Comparison of ENCODE assay signal across 27 cellular contexts in genomic region chr11:58888579-58888978, GRCh38. TPM values are rescaled to one million over a fixed set of nuclear protein-coding genes. Genes with fewer than 3 reads are reported as not detected.
"Had no signal": no experiment of that assay in that cellular context is flagged by ENCODE, and none has a peak within 500 bp of the region (broad histone marks: within the 10 kb centered on the region; RNA-seq: fewer than 3 reads in every experiment).

No MANE protein-coding gene starts in this region.

- H3K27me3 ChIP-seq: ascending aorta, body of pancreas, SJCRH30 had no signal

- H3K4me1 ChIP-seq: ascending aorta, body of pancreas, SJCRH30 had no signal

- DNase-seq: activated CD4-positive, alpha-beta T cell treated with anti-CD3 and anti-CD28 coated beads for 48 hours; activated CD4-positive, alpha-beta T cell treated with anti-CD3 and anti-CD28 coated beads, Interleukin-2, amount 50 U/mL, for 4 hours; activated CD4-positive, CD25-positive, alpha-beta regulatory T cell treated with anti-CD3 and anti-CD28 coated beads, Interleukin-2, amount 50 U/mL, for 72 hours; activated CD8-positive, alpha-beta T cell treated with anti-CD3 and anti-CD28 coated beads, Interleukin-2, amount 10 ng/mL, durations not matched to agents 7 days and 5 days; activated effector memory CD4-positive, alpha-beta T cell treated with anti-CD3 and anti-CD28 coated beads, Interleukin-2, amount 50 U/mL, for 16 hours; activated naive CD4-positive, alpha-beta T cell treated with Interleukin-2 at 50 U/mL for 16 hours; activated naive CD8-positive, alpha-beta T cell treated with anti-CD3 and anti-CD28 coated beads, Interleukin-2, amount 50 U/mL, for 24 hours; activated T-cell treated with anti-CD3 and anti-CD28 coated beads, Interleukin-2, amount 50 U/mL, for 24 hours; amniotic stem cell; body of pancreas; MM.1S; NCI-H1105; NCI-H1436; NCI-H1694 treated with DMSO at 0.1 percent for 48 hours; NCI-H2029 treated with DMSO at 0.1 percent for 48 hours; NCI-H345; NCI-H510A; NCI-H526 treated with DMSO at 0.1 percent for 48 hours; NCI-H82; SJCRH30; SK-N-SH had no signal

- H3K27me3 Mint-ChIP-seq: activated naive CD8-positive, alpha-beta T cell treated with anti-CD3 and anti-CD28 coated beads, Interleukin-2, amount 50 U/mL, for 24 hours had no signal

- H3K4me1 Mint-ChIP-seq: activated naive CD8-positive, alpha-beta T cell treated with anti-CD3 and anti-CD28 coated beads, Interleukin-2, amount 50 U/mL, for 24 hours; central memory CD8-positive, alpha-beta T cell had no signal

- H3K9ac ChIP-seq: SK-N-SH had no signal

- ATAC-seq: activated CD8-positive, alpha-beta T cell treated with anti-CD3 and anti-CD28 coated beads, Interleukin-2, amount 10 ng/mL, durations not matched to agents 7 days and 5 days; activated naive CD4-positive, alpha-beta T cell treated with anti-CD3 and anti-CD28 coated beads, Interleukin-2, amount 50 U/mL, for 72 hours; activated naive CD8-positive, alpha-beta T cell treated with anti-CD3 and anti-CD28 coated beads, Interleukin-2, amount 50 U/mL, for 24 hours; body of pancreas; WTC11 had no signal

- H3K4me3 ChIP-seq: ascending aorta, body of pancreas, SJCRH30 had no signal

- H3K36me3 Mint-ChIP-seq: activated naive CD4-positive, alpha-beta T cell treated with anti-CD3 and anti-CD28 coated beads, Interleukin-2, amount 50 U/mL, for 72 hours had no signal

- H3K9me3 Mint-ChIP-seq: activated naive CD4-positive, alpha-beta T cell treated with anti-CD3 and anti-CD28 coated beads, Interleukin-2, amount 50 U/mL, for 72 hours; activated naive CD8-positive, alpha-beta T cell treated with anti-CD3 and anti-CD28 coated beads, Interleukin-2, amount 50 U/mL, for 24 hours; activated T-cell treated with anti-CD3 and anti-CD28 coated beads, Interleukin-2, amount 50 U/mL, for 24 hours; activated T-helper 1 cell treated with anti-CD3 and anti-CD28 coated beads, Interleukin-12 subunit alpha, Interleukin-12 subunit beta, Interleukin-2, Interleukin-4 antibody, amounts not matched to agents 30 ng/mL and 10 ng/mL and 1 ng/mL, durations not matched to agents 14 hours and 24 hours and 36 hours; central memory CD8-positive, alpha-beta T cell; T-helper 1 cell treated with Interleukin-12 subunit alpha and Interleukin-12 subunit beta and Interleukin-4 antibody, amounts not matched to agents 30 μg/mL and 1 μg/mL, for 36 hours had no signal

- H3K27ac ChIP-seq: ascending aorta, body of pancreas, SJCRH30 had no signal

- H3K4me2 ChIP-seq: SK-N-SH had no signal

- H3K4me3 Mint-ChIP-seq: activated CD8-positive, alpha-beta T cell treated with anti-CD3 and anti-CD28 coated beads, Interleukin-2, amount 10 ng/mL, durations not matched to agents 7 days and 5 days; activated naive CD8-positive, alpha-beta T cell treated with anti-CD3 and anti-CD28 coated beads, Interleukin-2, amount 50 U/mL, for 24 hours; activated T-cell treated with anti-CD3 and anti-CD28 coated beads, Interleukin-2, amount 50 U/mL, for 24 hours; activated T-helper 1 cell treated with anti-CD3 and anti-CD28 coated beads, Interleukin-12 subunit alpha, Interleukin-12 subunit beta, Interleukin-2, Interleukin-4 antibody, amounts not matched to agents 30 ng/mL and 10 ng/mL and 1 ng/mL, durations not matched to agents 14 hours and 24 hours and 36 hours; central memory CD8-positive, alpha-beta T cell; T-helper 1 cell treated with Interleukin-12 subunit alpha and Interleukin-12 subunit beta and Interleukin-4 antibody, amounts not matched to agents 30 μg/mL and 1 μg/mL, for 36 hours; WTC11 had no signal

- H3K9me3 ChIP-seq: ascending aorta, body of pancreas, SJCRH30 had no signal

- H3K27ac Mint-ChIP-seq: activated CD8-positive, alpha-beta T cell treated with anti-CD3 and anti-CD28 coated beads, Interleukin-2, amount 10 ng/mL, durations not matched to agents 7 days and 5 days; activated naive CD4-positive, alpha-beta T cell treated with anti-CD3 and anti-CD28 coated beads, Interleukin-2, amount 50 U/mL, for 72 hours; activated naive CD8-positive, alpha-beta T cell treated with anti-CD3 and anti-CD28 coated beads, Interleukin-2, amount 50 U/mL, for 24 hours; activated T-cell treated with anti-CD3 and anti-CD28 coated beads, Interleukin-2, amount 50 U/mL, for 24 hours; activated T-helper 1 cell treated with anti-CD3 and anti-CD28 coated beads, Interleukin-12 subunit alpha, Interleukin-12 subunit beta, Interleukin-2, Interleukin-4 antibody, amounts not matched to agents 30 ng/mL and 10 ng/mL and 1 ng/mL, durations not matched to agents 14 hours and 24 hours and 36 hours; T-helper 1 cell treated with Interleukin-12 subunit alpha and Interleukin-12 subunit beta and Interleukin-4 antibody, amounts not matched to agents 30 μg/mL and 1 μg/mL, for 36 hours; WTC11 had no signal

- H3K36me3 ChIP-seq: ascending aorta, SJCRH30 had no signal

- H3K9me2 ChIP-seq: SK-N-SH had no signal

RNA-seq across cellular contexts. Expression of gene GLYATL2, which starts 44.1 kb away (rescaled TPM):
- total RNA-seq: activated CD8-positive, alpha-beta T cell treated with anti-CD3 and anti-CD28 coated beads, Interleukin-2, amount 10 ng/mL, durations not matched to agents 7 days and 5 days; activated naive CD4-positive, alpha-beta T cell treated with anti-CD3 and anti-CD28 coated beads, Interleukin-2, amount 50 U/mL, for 72 hours; activated T-helper 1 cell treated with anti-CD3 and anti-CD28 coated beads, Interleukin-12 subunit alpha, Interleukin-12 subunit beta, Interleukin-2, Interleukin-4 antibody, amounts not matched to agents 30 ng/mL and 10 ng/mL and 1 ng/mL, durations not matched to agents 14 hours and 24 hours and 36 hours; ascending aorta; body of pancreas; SJCRH30 had no signal

RNA-seq across cellular contexts. Expression of gene GLYATL1, which starts 50.7 kb away (rescaled TPM):
- total RNA-seq: activated CD8-positive, alpha-beta T cell treated with anti-CD3 and anti-CD28 coated beads, Interleukin-2, amount 10 ng/mL, durations not matched to agents 7 days and 5 days; activated naive CD4-positive, alpha-beta T cell treated with anti-CD3 and anti-CD28 coated beads, Interleukin-2, amount 50 U/mL, for 72 hours; activated T-helper 1 cell treated with anti-CD3 and anti-CD28 coated beads, Interleukin-12 subunit alpha, Interleukin-12 subunit beta, Interleukin-2, Interleukin-4 antibody, amounts not matched to agents 30 ng/mL and 10 ng/mL and 1 ng/mL, durations not matched to agents 14 hours and 24 hours and 36 hours; SJCRH30 had no signal
